16 cellular contexts compared by ENCODE assay signal in the genomic region with DNA sequence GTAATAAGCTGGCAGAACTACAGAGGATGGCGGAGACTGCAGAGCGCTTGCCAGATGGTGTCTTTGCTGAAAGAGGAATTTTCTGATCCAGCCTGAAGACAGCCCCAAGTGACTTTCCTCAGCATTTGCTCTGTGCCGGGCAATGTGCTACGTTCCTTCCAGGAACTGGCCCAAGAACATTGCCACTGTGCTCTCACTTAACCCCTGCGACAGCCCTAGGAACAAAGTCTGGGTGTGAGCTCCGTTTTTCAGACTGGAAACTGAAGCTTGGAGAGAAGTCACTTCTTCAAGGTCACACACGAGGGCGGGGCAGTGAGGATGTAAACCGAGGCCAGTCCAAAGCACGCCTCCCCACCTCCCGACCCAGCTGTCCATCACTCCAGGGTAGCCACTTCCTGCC. TPM values are rescaled to one million over a fixed set of nuclear protein-coding genes. Genes with fewer than 3 reads are reported as not detected.
A peak's percentile ranks its signal among the peaks of the same experiment; 100 is the strongest.
DNase-seq lines count a peak whose midpoint lies in the region; ATAC-seq lines count a peak whose summit lies in the region.
"Had no signal": no experiment of that assay in that cellular context is flagged by ENCODE, and none has a peak within 500 bp of the region (broad histone marks: within the 10 kb centered on the region; RNA-seq: fewer than 3 reads in every experiment).

No MANE protein-coding gene starts in this region.

- in situ Hi-C loops in G401 (cut with HindIII; ENCODE audit: low sequenced_read_pairs) = no loop called here

- no peaks in the 10 kb centered on the region for H3K9me3 ChIP-seq in MG63
- H3K9me3 ChIP-seq: BLaER1 treated with 17β-estradiol and CSF1 and Interleukin-3, amounts not matched to agents 10 nM and 100 nM had no signal

- intact Hi-C loops in sciatic nerve (cut with DNase I) = no loop called here

- peak; percentile 49 for ATAC-seq in sciatic nerve
- ATAC-seq: HCT116 had no signal

- DNase-seq in G401 (ENCODE audit: low spot score) (peak; percentile 20), caudate nucleus (lab: John Stamatoyannopoulos, UW) (peak in 16 of 61 donors; percentile 6 to 52 (median 20)), midbrain (lab: John Stamatoyannopoulos, UW) (peak; percentile 32), sciatic nerve (ENCODE audit: low spot score) (no peak), DMS53 treated with DMSO at 0.1 percent for 48 hours (lab: John Stamatoyannopoulos, UW; ENCODE audit: unreplicated experiment) (no peak), NCI-H748 (lab: John Stamatoyannopoulos, UW; ENCODE audit: unreplicated experiment) (no peak), NOMO-1 treated with DMSO at 0.1 percent for 48 hours (lab: John Stamatoyannopoulos, UW; ENCODE audit: unreplicated experiment) (no peak), MG63 (no peak)
- DNase-seq: NCI-H1092 treated with DMSO at 0.1 percent for 48 hours, NCI-H1694 treated with DMSO at 0.1 percent for 48 hours, NCI-H446 treated with DMSO at 0.1 percent for 48 hours, NCI-H774, SIG-M5 had no signal

- no peak overlapping the region for H3K4me3 ChIP-seq in MG63
- H3K4me3 ChIP-seq: BLaER1 treated with 17β-estradiol and CSF1 and Interleukin-3, amounts not matched to agents 10 nM and 100 nM had no signal

- H3K27me3 ChIP-seq in MG63 = peaks cover 2% of the 10 kb centered on the region; the same call in 1 of the 2 replicates

- no peaks in the 10 kb centered on the region for H3K36me3 ChIP-seq in MG63
- H3K36me3 ChIP-seq: BLaER1 treated with 17β-estradiol and CSF1 and Interleukin-3, amounts not matched to agents 10 nM and 100 nM had no signal

- H3K27ac ChIP-seq in caudate nucleus (ENCODE audit: low read depth, low read length) = peak overlapping the region; percentile 41
- H3K27ac ChIP-seq: BLaER1 treated with 17β-estradiol and CSF1 and Interleukin-3, amounts not matched to agents 10 nM and 100 nM had no signal

RNA-seq across cellular contexts. Expression of gene BMP7, which starts 22.2 kb away (rescaled TPM):
- total RNA-seq in G401 (2014; rRNA removed; shearing (Covaris generic)) = 81.3 and 122 TPM in 2 replicates
- 17.3 TPM for total RNA-seq in sciatic nerve
- 4.8 and 10.7 TPM in 2 replicates for total RNA-seq in MG63 (2014; rRNA removed; shearing (Covaris generic); ENCODE audit: low replicate concordance)

RNA-seq across cellular contexts. Expression of gene SPO11, which starts 40.9 kb away (rescaled TPM):
- total RNA-seq in G401 (2014; rRNA removed; shearing (Covaris generic)) = not detected in 2 replicates
- not detected for total RNA-seq in sciatic nerve
- total RNA-seq in MG63 (2014; rRNA removed; shearing (Covaris generic); ENCODE audit: low replicate concordance) = not detected in 2 replicates
- total RNA-seq: HT1080 had no signal

Comparison
In these comparisons a context has a peak if more than half of its experiments do, and no peak if none do; other contexts are left out.
1. DNase-seq: peak in G401 (single experiment) and midbrain (single experiment); none in sciatic nerve (single experiment), DMS53 treated with DMSO at 0.1 percent for 48 hours (single experiment), NCI-H748 (single experiment), NOMO-1 treated with DMSO at 0.1 percent for 48 hours (single experiment) and MG63 (single experiment).